17 cellular contexts compared by ENCODE assay signal in the genomic region with DNA sequence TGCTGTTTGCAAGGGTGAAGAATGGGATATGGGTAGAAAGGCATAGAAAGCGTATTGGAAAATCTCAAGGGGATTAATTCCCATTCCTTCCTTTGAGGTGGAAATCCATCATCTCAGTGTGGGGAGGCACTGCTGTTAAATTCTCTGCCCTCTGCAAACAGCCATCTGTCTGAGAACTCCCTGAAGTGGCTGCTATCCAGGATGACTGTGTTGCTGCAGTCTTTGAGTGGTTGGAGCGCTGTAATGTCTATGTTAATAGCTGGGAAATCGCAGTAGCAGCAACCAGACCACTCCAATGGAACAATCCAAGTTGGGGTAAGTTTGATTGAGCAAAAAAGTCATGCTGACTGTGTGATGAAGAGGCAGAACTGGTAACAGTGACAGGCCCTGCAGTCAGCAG.
DNase-seq lines count a peak whose midpoint lies in the region; ATAC-seq and TF ChIP-seq lines count a peak whose summit lies in the region.
"Had no signal": no experiment of that assay in that cellular context is flagged by ENCODE, and none has a peak within 500 bp of the region (broad histone marks: within the 10 kb centered on the region; RNA-seq: fewer than 3 reads in every experiment).

No MANE protein-coding gene starts in this region.

- H3K4me1 Mint-ChIP-seq in osteocyte (ENCODE audit: unreplicated experiment) = no peaks in the 10 kb centered on the region

- in situ Hi-C loops in IMR-90 (cut with MboI; ENCODE audit: low sequenced_read_pairs) (no loop called here), transverse colon (cut with MboI; ENCODE audit: low pct_ligation_motif_present in 1 of 4, low pct_unique_long_range_greater_than_20kb in 1 of 4, low sequenced_read_pairs in 3 of 4) (no loop called here)

- CTCF ChIA-PET in IMR-90 (lab: Yijun Ruan, JAX) = no interaction called here

- TF ChIP-seq CTCF in IMR-90 (conservative IDR thresholded peaks at IDR 0.05; ENCODE audit: low read depth, low read length) (no peak), fibroblast of mammary gland (conservative IDR thresholded peaks at IDR 0.05; ENCODE audit: control insufficient read depth, insufficient read depth, low read depth, low read length) (no peak), transverse colon (IDR thresholded peaks at IDR 0.05) (no peak), osteocyte (IDR thresholded peaks at IDR 0.05) (no peak)

- H3K27me3 ChIP-seq in IMR-90 (ENCODE audit: control insufficient read depth, insufficient read depth, low read length) = no peaks in the 10 kb centered on the region
- H3K27me3 ChIP-seq in transverse colon = no peaks in the 10 kb centered on the region
- H3K27me3 ChIP-seq: BLaER1 treated with 17β-estradiol and CSF1 and Interleukin-3, amounts not matched to agents 10 nM and 100 nM; uterus had no signal

- intact Hi-C loops in IMR-90 (cut with micrococcal nuclease) = no loop called here
- intact Hi-C loops in transverse colon (cut with DNase I; ENCODE audit: low total_unique reads) = no loop called here

- H3K4me3 Mint-ChIP-seq in osteocyte (ENCODE audit: unreplicated experiment) = no peak overlapping the region
- H3K4me3 Mint-ChIP-seq: activated CD8-positive, alpha-beta T cell treated with anti-CD3 and anti-CD28 coated beads, Interleukin-2, amount 10 ng/mL, durations not matched to agents 7 days and 5 days had no signal

- no TSS peak for BruUV-seq in IMR-90 (replicated peaks; lab: Mats Ljungman, UMichigan)

- peak; percentile 80 for DNase-seq in DMS 273 treated with DMSO at 0.1 percent for 48 hours (lab: John Stamatoyannopoulos, UW)
- peak; percentile 21 for DNase-seq in IMR-90
- DNase-seq in NCI-H524 (lab: John Stamatoyannopoulos, UW) = peak; percentile 93 to 98
- DNase-seq in fibroblast of mammary gland (ENCODE audit: low read depth) = peak; percentile 10
- no peak for DNase-seq in transverse colon
- no peak for DNase-seq in osteocyte (ENCODE audit: extremely low spot score, unreplicated experiment)
- DNase-seq: activated CD8-positive, alpha-beta T cell treated with anti-CD3 and anti-CD28 coated beads, Interleukin-2, amount 10 ng/mL, durations not matched to agents 7 days and 5 days; DMS53; KBM-7; NCI-H146; stimulated activated naive CD4-positive, alpha-beta T cell; uterus had no signal

- no peak overlapping the region for H3K56ac ChIP-seq in IMR-90 (ENCODE audit: extremely low read depth, insufficient read depth, low read length)

- no peak overlapping the region for H2BK5ac ChIP-seq in IMR-90 (ENCODE audit: low read depth, low read length, poor library complexity, severe bottlenecking)

- ATAC-seq in IMR-90 (ENCODE audit: low read depth) (peak; percentile 37; the same call in 1 of the 2 replicates), HG03520 (IDR thresholded peaks at IDR 0.05; ENCODE audit: unreplicated experiment) (no peak), HG03108 (IDR thresholded peaks at IDR 0.05; ENCODE audit: unreplicated experiment) (no peak)
- ATAC-seq: activated CD8-positive, alpha-beta T cell treated with anti-CD3 and anti-CD28 coated beads, Interleukin-2, amount 10 ng/mL, durations not matched to agents 7 days and 5 days; esophagus mucosa had no signal

- H4K20me1 ChIP-seq in IMR-90 (ENCODE audit: insufficient read depth, low read length) = no peaks in the 10 kb centered on the region
- H4K20me1 ChIP-seq: BLaER1 treated with 17β-estradiol and CSF1 and Interleukin-3, amounts not matched to agents 10 nM and 100 nM had no signal

- H3K4me2 ChIP-seq in IMR-90 (ENCODE audit: low read depth, low read length) = no peak overlapping the region
- H3K4me2 ChIP-seq: BLaER1 treated with 17β-estradiol and CSF1 and Interleukin-3, amounts not matched to agents 10 nM and 100 nM; smooth muscle cell had no signal

- H3K9me3 Mint-ChIP-seq in osteocyte (ENCODE audit: unreplicated experiment) = peaks cover 3% of the 10 kb centered on the region

- H4K8ac ChIP-seq in IMR-90 (ENCODE audit: low read depth in 2 of 2, low read length in 2 of 2) = no peak overlapping the region

- H3K36me3 ChIP-seq in IMR-90 (ENCODE audit: control insufficient read depth, insufficient read depth, low read length) (no peaks in the 10 kb centered on the region), transverse colon (no peaks in the 10 kb centered on the region)
- H3K36me3 ChIP-seq: BLaER1 treated with 17β-estradiol and CSF1 and Interleukin-3, amounts not matched to agents 10 nM and 100 nM; uterus had no signal

- no peaks in the 10 kb centered on the region for H3K36me3 Mint-ChIP-seq in osteocyte (ENCODE audit: unreplicated experiment)

- H3K27ac Mint-ChIP-seq in osteocyte (ENCODE audit: unreplicated experiment) = no peak overlapping the region
- H3K27ac Mint-ChIP-seq: activated CD8-positive, alpha-beta T cell treated with anti-CD3 and anti-CD28 coated beads, Interleukin-2, amount 10 ng/mL, durations not matched to agents 7 days and 5 days had no signal

- TF ChIP-seq RAD21 in IMR-90 (IDR thresholded peaks at IDR 0.05; ENCODE audit: low read length) = no peak

- H3K4me1 ChIP-seq in IMR-90 (ENCODE audit: control insufficient read depth, insufficient read depth, low read length) (no peaks in the 10 kb centered on the region), transverse colon (no peaks in the 10 kb centered on the region)
- H3K4me1 ChIP-seq: uterus had no signal

- no peak overlapping the region for H3K23ac ChIP-seq in IMR-90 (ENCODE audit: low read depth, low read length)

- H3K9me3 ChIP-seq in IMR-90 (ENCODE audit: control insufficient read depth, insufficient read depth, low read length) (no peaks in the 10 kb centered on the region), transverse colon (no peaks in the 10 kb centered on the region)
- H3K9me3 ChIP-seq: uterus had no signal

- no peak overlapping the region for H2BK120ac ChIP-seq in IMR-90 (ENCODE audit: low read depth, low read length)

- TF ChIP-seq EP300 in transverse colon (IDR thresholded peaks at IDR 0.05; ENCODE audit: low read depth) = no peak

- TF ChIP-seq POLR2A in IMR-90 (IDR thresholded peaks at IDR 0.05; ENCODE audit: low read depth, low read length) = no peak
- no peak for TF ChIP-seq POLR2A in transverse colon (IDR thresholded peaks at IDR 0.05)

- no peak overlapping the region for H4K91ac ChIP-seq in IMR-90 (ENCODE audit: insufficient read depth, low read depth, low read length)

- no peak overlapping the region for H3K18ac ChIP-seq in IMR-90 (ENCODE audit: low read depth, low read length)

- no peak overlapping the region for H2BK20ac ChIP-seq in IMR-90 (ENCODE audit: low read depth, low read length)

- no peak overlapping the region for H2AK9ac ChIP-seq in IMR-90 (replicated peaks; ENCODE audit: low read depth, low read length, poor library complexity)

- no peaks in the 10 kb centered on the region for H3K9me1 ChIP-seq in IMR-90 (ENCODE audit: insufficient read depth, low read length)

- H4K5ac ChIP-seq in IMR-90 (ENCODE audit: low read depth, low read length) = no peak overlapping the region

- no peaks in the 10 kb centered on the region for H3K27me3 Mint-ChIP-seq in osteocyte (ENCODE audit: unreplicated experiment)

- H3K4me3 ChIP-seq in IMR-90 (ENCODE audit: insufficient read depth, low read depth, low read length) = no peak overlapping the region
- H3K4me3 ChIP-seq in fibroblast of mammary gland (ENCODE audit: control insufficient read depth, low read depth, low read length) = no peak overlapping the region
- no peak overlapping the region for H3K4me3 ChIP-seq in transverse colon
- H3K4me3 ChIP-seq: BLaER1 treated with 17β-estradiol and CSF1 and Interleukin-3, amounts not matched to agents 10 nM and 100 nM; smooth muscle cell; uterus had no signal

- H3K14ac ChIP-seq in IMR-90 (replicated peaks; ENCODE audit: low read depth, low read length) = no peak overlapping the region

- no peak overlapping the region for H2AK5ac ChIP-seq in IMR-90 (ENCODE audit: low read depth, low read length)

- no peak overlapping the region for H2BK15ac ChIP-seq in IMR-90 (ENCODE audit: low read depth, low read length)

- dilution Hi-C loops in IMR-90 (cut with HindIII; ENCODE audit: low sequenced_read_pairs, unreplicated experiment) = no loop called here

- no peaks in the 10 kb centered on the region for H3K79me1 ChIP-seq in IMR-90 (ENCODE audit: low read depth in 1 of 2, low read length in 2 of 2)

- no peak overlapping the region for H2AFZ ChIP-seq in IMR-90 (replicated peaks; ENCODE audit: low read length, poor library complexity)

- no peak overlapping the region for H3K9ac ChIP-seq in IMR-90 (ENCODE audit: low read depth, low read length)
- H3K9ac ChIP-seq: BLaER1 treated with 17β-estradiol and CSF1 and Interleukin-3, amounts not matched to agents 10 nM and 100 nM had no signal

- POLR2A ChIA-PET in IMR-90 (lab: Charles Lee; ENCODE audit: unreplicated experiment) = interaction anchor here (0.6 kb wide), 1 partner anchor 23 kb away, joined by 5 read pairs; no protein-coding TSS in a partner anchor

- no peak overlapping the region for H3K4ac ChIP-seq in IMR-90 (ENCODE audit: low read depth, low read length)

- 77% methylated on average over 2 of the region's 3 CpGs; no CpG with 5 or more reads in 1 of the 2 experiments for WGBS in IMR-90 (ENCODE audit: extremely low coverage in 2 of 2, insufficient read length in 1 of 2), 2 experiments
- WGBS in transverse colon (ENCODE audit: low coverage in 1 of 2), 2 donors = 73 to 100% methylated on average over 1 to 3 of the region's 3 CpGs

- no peak overlapping the region for H3K27ac ChIP-seq in IMR-90 (ENCODE audit: insufficient read depth, low read length)
- H3K27ac ChIP-seq in transverse colon = no peak overlapping the region
- H3K27ac ChIP-seq: BLaER1 treated with 17β-estradiol and CSF1 and Interleukin-3, amounts not matched to agents 10 nM and 100 nM; uterus had no signal

TF ChIP-seq in IMR-90, 13 proteins besides CTCF, POLR2A, EP300 and RAD21 (continues in another document):
- no peak for TF ChIP-seq CEBPB (IDR thresholded peaks at IDR 0.05; ENCODE audit: low read depth, low read length)
- no peak for TF ChIP-seq CHD1 (IDR thresholded peaks at IDR 0.05; ENCODE audit: low read depth, low read length)
- TF ChIP-seq BHLHE40 (IDR thresholded peaks at IDR 0.05; ENCODE audit: low read depth, low read length) = no peak
- TF ChIP-seq MAZ (IDR thresholded peaks at IDR 0.05; ENCODE audit: borderline replicate concordance, low read depth, low read length) = no peak
- TF ChIP-seq RCOR1 (IDR thresholded peaks at IDR 0.05; ENCODE audit: insufficient replicate concordance, low read length) = no peak
- TF ChIP-seq RFX5 (IDR thresholded peaks at IDR 0.05; ENCODE audit: low read depth, low read length) = no peak
- TF ChIP-seq, protein P1, sequence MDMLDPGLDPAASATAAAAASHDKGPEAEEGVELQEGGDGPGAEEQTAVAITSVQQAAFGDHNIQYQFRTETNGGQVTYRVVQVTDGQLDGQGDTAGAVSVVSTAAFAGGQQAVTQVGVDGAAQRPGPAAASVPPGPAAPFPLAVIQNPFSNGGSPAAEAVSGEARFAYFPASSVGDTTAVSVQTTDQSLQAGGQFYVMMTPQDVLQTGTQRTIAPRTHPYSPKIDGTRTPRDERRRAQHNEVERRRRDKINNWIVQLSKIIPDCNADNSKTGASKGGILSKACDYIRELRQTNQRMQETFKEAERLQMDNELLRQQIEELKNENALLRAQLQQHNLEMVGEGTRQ (IDR thresholded peaks at IDR 0.05; ENCODE audit: low read depth, low read length) = no peak

Comparison
In these comparisons a context has a peak if more than half of its experiments do, and no peak if none do; other contexts are left out.
1. DNase-seq: peak in DMS 273 treated with DMSO at 0.1 percent for 48 hours (single experiment), IMR-90 (single experiment), NCI-H524 (2 of 2) and fibroblast of mammary gland (single experiment); none in transverse colon (single experiment) and osteocyte (single experiment).